Comparison of ENCODE assay signal across 8 cellular contexts in genomic region chr6:10633216-10633615, GRCh38.
DNase-seq lines count a peak whose midpoint lies in the region; ATAC-seq and TF ChIP-seq lines count a peak whose summit lies in the region.

No MANE protein-coding gene starts in this region.

- TF ChIP-seq CTCF in WTC11 (IDR thresholded peaks at IDR 0.05), result no peak

- POLR2A ChIA-PET in WTC11 (lab: Charles Lee), result no interaction called here

- CTCF ChIA-PET in WTC11 (lab: Charles Lee), result no interaction called here

- peak overlapping the region; percentile 8 for H3K27ac Mint-ChIP-seq in WTC11
- H3K27ac Mint-ChIP-seq in natural killer cell treated with Interleukin-12 subunit alpha and Interleukin-12 subunit beta and Interleukin-15 and Interleukin-18, amount 100 ng/mL, for 72 hours, result peak overlapping the region; percentile 10 to 12
- H3K27ac Mint-ChIP-seq in activated T-cell treated with anti-CD3 and anti-CD28 coated beads, Interleukin-2, amount 50 U/mL, for 24 hours, result no peak overlapping the region

- ATAC-seq in GM21390 (IDR thresholded peaks at IDR 0.05; ENCODE audit: unreplicated experiment) (peak; percentile 93), HG03521 (IDR thresholded peaks at IDR 0.05; ENCODE audit: unreplicated experiment) (peak; percentile 86), WTC11 (peak; percentile 64)
- ATAC-seq in natural killer cell treated with Interleukin-12 subunit alpha and Interleukin-12 subunit beta and Interleukin-15 and Interleukin-18, amount 100 ng/mL, for 72 hours, result peak; percentile 90 to 96

- DNase-seq in Daoy (ENCODE audit: low read depth), result peak; percentile 91
- no peak for DNase-seq in WTC11 (ENCODE audit: low spot score)
- no peak for DNase-seq in natural killer cell treated with Interleukin-12 subunit alpha and Interleukin-12 subunit beta and Interleukin-15 and Interleukin-18, amount 100 ng/mL, for 72 hours (ENCODE audit: low spot score)
- DNase-seq in NCI-H524 (lab: John Stamatoyannopoulos, UW), result no peak
- no peak for DNase-seq in NCI-H774 (lab: John Stamatoyannopoulos, UW)
- no peak for DNase-seq in activated T-cell treated with anti-CD3 and anti-CD28 coated beads, Interleukin-2, amount 50 U/mL, for 24 hours

- no peaks in the 10 kb centered on the region for H3K27me3 Mint-ChIP-seq in WTC11 (ENCODE audit: low read depth)
- peaks cover 0 to 2% of the 10 kb centered on the region in 2 donors for H3K27me3 Mint-ChIP-seq in natural killer cell treated with Interleukin-12 subunit alpha and Interleukin-12 subunit beta and Interleukin-15 and Interleukin-18, amount 100 ng/mL, for 72 hours
- H3K27me3 Mint-ChIP-seq in activated T-cell treated with anti-CD3 and anti-CD28 coated beads, Interleukin-2, amount 50 U/mL, for 24 hours, result no peaks in the 10 kb centered on the region

- H3K36me3 Mint-ChIP-seq in WTC11, result 0 out of 2 replicates have a peak, but pooled peaks cover 3% of the 10 kb centered on the region
- H3K36me3 Mint-ChIP-seq in natural killer cell treated with Interleukin-12 subunit alpha and Interleukin-12 subunit beta and Interleukin-15 and Interleukin-18, amount 100 ng/mL, for 72 hours, result no peaks in the 10 kb centered on the region
- no peaks in the 10 kb centered on the region for H3K36me3 Mint-ChIP-seq in activated T-cell treated with anti-CD3 and anti-CD28 coated beads, Interleukin-2, amount 50 U/mL, for 24 hours (ENCODE audit: low read depth)

- H3K4me3 Mint-ChIP-seq in WTC11, result no peak overlapping the region
- H3K4me3 Mint-ChIP-seq in natural killer cell treated with Interleukin-12 subunit alpha and Interleukin-12 subunit beta and Interleukin-15 and Interleukin-18, amount 100 ng/mL, for 72 hours, result peak overlapping the region; percentile 37
- no peak overlapping the region for H3K4me3 Mint-ChIP-seq in activated T-cell treated with anti-CD3 and anti-CD28 coated beads, Interleukin-2, amount 50 U/mL, for 24 hours

- peaks cover 5% of the 10 kb centered on the region for H3K4me1 Mint-ChIP-seq in WTC11
- peaks cover 6 to 12% of the 10 kb centered on the region in 2 donors for H3K4me1 Mint-ChIP-seq in natural killer cell treated with Interleukin-12 subunit alpha and Interleukin-12 subunit beta and Interleukin-15 and Interleukin-18, amount 100 ng/mL, for 72 hours (ENCODE audit: low read depth in 2 of 2)
- H3K4me1 Mint-ChIP-seq in activated T-cell treated with anti-CD3 and anti-CD28 coated beads, Interleukin-2, amount 50 U/mL, for 24 hours (ENCODE audit: low read depth), result peaks cover 6% of the 10 kb centered on the region

- H3K9me3 Mint-ChIP-seq in WTC11, result peaks cover 12% of the 10 kb centered on the region; the same call in 1 of the 2 replicates
- no peaks in the 10 kb centered on the region for H3K9me3 Mint-ChIP-seq in natural killer cell treated with Interleukin-12 subunit alpha and Interleukin-12 subunit beta and Interleukin-15 and Interleukin-18, amount 100 ng/mL, for 72 hours
- no peaks in the 10 kb centered on the region for H3K9me3 Mint-ChIP-seq in activated T-cell treated with anti-CD3 and anti-CD28 coated beads, Interleukin-2, amount 50 U/mL, for 24 hours

TF ChIP-seq in WTC11, 78 proteins besides CTCF, POLR2A, EP300 and RAD21:
- TF ChIP-seq MAX (CRISPR knock-in tag; IDR thresholded peaks at IDR 0.05) (no peak), CDX4 (CRISPR knock-in tag; IDR thresholded peaks at IDR 0.05; ENCODE audit: borderline replicate concordance) (no peak), OVOL2 (CRISPR knock-in tag; IDR thresholded peaks at IDR 0.05; ENCODE audit: borderline replicate concordance) (no peak), HMGXB4 (CRISPR knock-in tag; IDR thresholded peaks at IDR 0.05) (no peak), ZNF138 (CRISPR knock-in tag; conservative IDR thresholded peaks at IDR 0.05) (no peak), ZNF317 (CRISPR knock-in tag; IDR thresholded peaks at IDR 0.05; ENCODE audit: borderline replicate concordance, low read depth) (no peak), ZNF416 (CRISPR knock-in tag; IDR thresholded peaks at IDR 0.05) (no peak), ATF2 (CRISPR knock-in tag; IDR thresholded peaks at IDR 0.05; ENCODE audit: borderline replicate concordance, low read depth) (no peak), CREB1 (CRISPR knock-in tag; IDR thresholded peaks at IDR 0.05) (no peak), CREM (CRISPR knock-in tag; IDR thresholded peaks at IDR 0.05) (no peak), TEAD1 (CRISPR knock-in tag; IDR thresholded peaks at IDR 0.05) (no peak), SP1 (CRISPR knock-in tag; conservative IDR thresholded peaks at IDR 0.05) (no peak)
